In the genomic region with DNA sequence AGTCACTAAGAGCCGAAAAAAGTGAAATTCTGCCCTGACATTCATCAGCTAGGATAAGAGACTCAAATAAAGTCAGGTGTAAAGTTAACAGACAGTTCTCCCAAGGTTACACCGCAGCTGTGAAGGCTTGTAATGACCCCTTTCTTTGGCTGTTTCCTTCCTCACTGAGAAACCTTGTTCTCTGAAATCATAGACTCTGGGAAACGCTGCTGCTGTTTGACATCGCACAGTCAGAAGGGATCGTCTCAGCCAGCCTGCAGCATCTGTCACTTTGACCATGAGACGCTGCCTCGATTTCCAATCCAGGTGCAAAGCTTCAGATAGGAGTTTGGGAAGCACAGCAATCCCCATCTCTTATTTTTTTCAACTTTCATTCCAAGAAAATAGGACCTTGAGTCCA, we compare ENCODE assay signal across 8 cellular contexts. TPM values are rescaled to one million over a fixed set of nuclear protein-coding genes. Genes with fewer than 3 reads are reported as not detected.
A peak's percentile ranks its signal among the peaks of the same experiment; 100 is the strongest.
DNase-seq lines count a peak whose midpoint lies in the region; ATAC-seq and TF ChIP-seq lines count a peak whose summit lies in the region.

No MANE protein-coding gene starts in this region.

- peak overlapping the region; percentile 27 for H3K27ac Mint-ChIP-seq in activated T-cell treated with anti-CD3 and anti-CD28 coated beads, Interleukin-2, amount 50 U/mL, for 72 hours
- H3K27ac Mint-ChIP-seq in activated naive CD8-positive, alpha-beta T cell treated with anti-CD3 and anti-CD28 coated beads, Interleukin-2, amount 10 ng/mL, durations not matched to agents 7 days and 5 days, result peak overlapping the region; percentile 73

- H3K9me3 ChIP-seq in left lung (no peaks in the 10 kb centered on the region), tibial artery (no peaks in the 10 kb centered on the region)

- H3K27me3 Mint-ChIP-seq in activated T-cell treated with anti-CD3 and anti-CD28 coated beads, Interleukin-2, amount 50 U/mL, for 72 hours (ENCODE audit: low read depth), result no peaks in the 10 kb centered on the region
- no peaks in the 10 kb centered on the region for H3K27me3 Mint-ChIP-seq in activated naive CD8-positive, alpha-beta T cell treated with anti-CD3 and anti-CD28 coated beads, Interleukin-2, amount 10 ng/mL, durations not matched to agents 7 days and 5 days

- peak overlapping the region; percentile 94 to 95 for H3K4me3 Mint-ChIP-seq in activated T-cell treated with anti-CD3 and anti-CD28 coated beads, Interleukin-2, amount 50 U/mL, for 72 hours
- peak overlapping the region; percentile 83 for H3K4me3 Mint-ChIP-seq in activated naive CD8-positive, alpha-beta T cell treated with anti-CD3 and anti-CD28 coated beads, Interleukin-2, amount 10 ng/mL, durations not matched to agents 7 days and 5 days

- TF ChIP-seq CTCF in left lung (IDR thresholded peaks at IDR 0.05), result no peak
- no peak for TF ChIP-seq CTCF in tibial artery (IDR thresholded peaks at IDR 0.05)

- POLR2A ChIA-PET in activated naive CD8-positive, alpha-beta T cell treated with anti-CD3 and anti-CD28 coated beads, Interleukin-2, amount 10 ng/mL, durations not matched to agents 7 days and 5 days (lab: Charles Lee), result interaction anchor here (0.5 to 1.5 kb wide), 4 partner anchors 9 to 1811 kb away, joined by 3 to 4 read pairs (median 3); no protein-coding TSS in a partner anchor

- peaks cover 35% of the 10 kb centered on the region for H3K4me1 Mint-ChIP-seq in activated T-cell treated with anti-CD3 and anti-CD28 coated beads, Interleukin-2, amount 50 U/mL, for 72 hours (ENCODE audit: low read depth)
- H3K4me1 Mint-ChIP-seq in activated naive CD8-positive, alpha-beta T cell treated with anti-CD3 and anti-CD28 coated beads, Interleukin-2, amount 10 ng/mL, durations not matched to agents 7 days and 5 days, result peaks cover 20% of the 10 kb centered on the region

- DNase-seq in activated T-cell treated with anti-CD3 and anti-CD28 coated beads, Interleukin-2, amount 50 U/mL, for 72 hours, result no peak
- no peak for DNase-seq in activated T-cell treated with anti-CD3 and anti-CD28 coated beads, Interleukin-2, amount 50 U/mL, for 1 hour
- no peak for DNase-seq in activated naive CD8-positive, alpha-beta T cell treated with anti-CD3 and anti-CD28 coated beads, Interleukin-2, amount 10 ng/mL, durations not matched to agents 7 days and 5 days
- DNase-seq in left lung (no peak), tibial artery (no peak), NCI-H345 treated with DMSO at 0.1 percent for 48 hours (lab: John Stamatoyannopoulos, UW; ENCODE audit: unreplicated experiment) (no peak)

- H3K27me3 ChIP-seq in left lung (peaks cover 0 to 10% of the 10 kb centered on the region in 2 donors), tibial artery (no peaks in the 10 kb centered on the region)

- peaks cover 0 to 1% of the 10 kb centered on the region in 2 donors for H3K36me3 Mint-ChIP-seq in activated T-cell treated with anti-CD3 and anti-CD28 coated beads, Interleukin-2, amount 50 U/mL, for 72 hours (ENCODE audit: insufficient read depth in 2 of 2)
- no peaks in the 10 kb centered on the region for H3K36me3 Mint-ChIP-seq in activated naive CD8-positive, alpha-beta T cell treated with anti-CD3 and anti-CD28 coated beads, Interleukin-2, amount 10 ng/mL, durations not matched to agents 7 days and 5 days

- H3K4me1 ChIP-seq in left lung (peaks cover 0 to 31% of the 10 kb centered on the region in 2 donors), tibial artery (peaks cover 0 to 43% (median 12%) of the 10 kb centered on the region in 4 donors)

- intact Hi-C loops in left lung (cut with DNase I), result no loop called here
- intact Hi-C loops in tibial artery (cut with DNase I; ENCODE audit: low total_unique reads), result no loop called here

- H3K4me3 ChIP-seq in left lung (peak overlapping the region; percentile 67), tibial artery (peak overlapping the region; percentile 58 to 80)

- H3K36me3 ChIP-seq in left lung (peaks cover 0 to 3% of the 10 kb centered on the region in 2 donors), tibial artery (peaks cover 0 to 19% (median 0%) of the 10 kb centered on the region in 3 donors)

- no peaks in the 10 kb centered on the region for H3K9me3 Mint-ChIP-seq in activated T-cell treated with anti-CD3 and anti-CD28 coated beads, Interleukin-2, amount 50 U/mL, for 72 hours
- H3K9me3 Mint-ChIP-seq in activated naive CD8-positive, alpha-beta T cell treated with anti-CD3 and anti-CD28 coated beads, Interleukin-2, amount 10 ng/mL, durations not matched to agents 7 days and 5 days, result no peaks in the 10 kb centered on the region

- H3K27ac ChIP-seq in left lung (peak overlapping the region; percentile 77), tibial artery (peak overlapping the region; percentile 89 to 92)

- no peak for ATAC-seq in activated T-cell treated with anti-CD3 and anti-CD28 coated beads, Interleukin-2, amount 50 U/mL, for 72 hours (replicated peaks in 1 of 2)
- ATAC-seq in activated naive CD8-positive, alpha-beta T cell treated with anti-CD3 and anti-CD28 coated beads, Interleukin-2, amount 10 ng/mL, durations not matched to agents 7 days and 5 days (ENCODE audit: low read depth), result no peak
- ATAC-seq in left lung, result no peak
- no peak for ATAC-seq in HG02852 (IDR thresholded peaks at IDR 0.05; ENCODE audit: unreplicated experiment)
- no peak for ATAC-seq in GM19324 (IDR thresholded peaks at IDR 0.05; ENCODE audit: low FRiP score, unreplicated experiment)

RNA-seq across cellular contexts. Expression of a gene that starts 0.7 kb away (rescaled TPM):
- total RNA-seq in activated T-cell treated with anti-CD3 and anti-CD28 coated beads, Interleukin-2, amount 50 U/mL, for 72 hours, result 10 to 100 TPM; 42.1 to 49.5 TPM
- total RNA-seq in activated naive CD8-positive, alpha-beta T cell treated with anti-CD3 and anti-CD28 coated beads, Interleukin-2, amount 10 ng/mL, durations not matched to agents 7 days and 5 days, result 10 to 100 TPM; 40.6 to 43.9 TPM
- total RNA-seq in left lung, result 10 to 100 TPM; 68.5 to 87.5 TPM

RNA-seq across cellular contexts. Expression of a gene that starts 26.1 kb away (rescaled TPM):
- 1 to 10 TPM; 2.0 to 3.2 TPM for total RNA-seq in activated T-cell treated with anti-CD3 and anti-CD28 coated beads, Interleukin-2, amount 50 U/mL, for 72 hours
- total RNA-seq in activated naive CD8-positive, alpha-beta T cell treated with anti-CD3 and anti-CD28 coated beads, Interleukin-2, amount 10 ng/mL, durations not matched to agents 7 days and 5 days, result 1 to 10 TPM; 2.6 to 3.3 TPM
- 10 to 100 TPM; 10.1 to 20.3 TPM for total RNA-seq in left lung

RNA-seq across cellular contexts. Expression of a gene that starts 54.8 kb away (rescaled TPM):
- not detected for total RNA-seq in activated T-cell treated with anti-CD3 and anti-CD28 coated beads, Interleukin-2, amount 50 U/mL, for 72 hours
- total RNA-seq in activated naive CD8-positive, alpha-beta T cell treated with anti-CD3 and anti-CD28 coated beads, Interleukin-2, amount 10 ng/mL, durations not matched to agents 7 days and 5 days, result not detected
- not detected for total RNA-seq in left lung

RNA-seq across cellular contexts. Expression of a gene that starts 57.7 kb away (rescaled TPM):
- total RNA-seq in activated T-cell treated with anti-CD3 and anti-CD28 coated beads, Interleukin-2, amount 50 U/mL, for 72 hours, result under 1 TPM; 0.29 to 0.32 TPM
- total RNA-seq in activated naive CD8-positive, alpha-beta T cell treated with anti-CD3 and anti-CD28 coated beads, Interleukin-2, amount 10 ng/mL, durations not matched to agents 7 days and 5 days, result under 1 TPM; 0.14 to 0.22 TPM
- total RNA-seq in left lung, result 1 to 10 TPM; 6.0 to 8.7 TPM

RNA-seq across cellular contexts. Expression of a gene that starts 58.3 kb away (rescaled TPM):
- 10 to 100 TPM; 16.2 to 24.5 TPM for total RNA-seq in activated T-cell treated with anti-CD3 and anti-CD28 coated beads, Interleukin-2, amount 50 U/mL, for 72 hours
- total RNA-seq in activated naive CD8-positive, alpha-beta T cell treated with anti-CD3 and anti-CD28 coated beads, Interleukin-2, amount 10 ng/mL, durations not matched to agents 7 days and 5 days, result 1 to 10 TPM; 4.0 to 7.0 TPM
- total RNA-seq in left lung, result 10 to 100 TPM; 21.0 to 37.3 TPM
